In the genomic region with DNA sequence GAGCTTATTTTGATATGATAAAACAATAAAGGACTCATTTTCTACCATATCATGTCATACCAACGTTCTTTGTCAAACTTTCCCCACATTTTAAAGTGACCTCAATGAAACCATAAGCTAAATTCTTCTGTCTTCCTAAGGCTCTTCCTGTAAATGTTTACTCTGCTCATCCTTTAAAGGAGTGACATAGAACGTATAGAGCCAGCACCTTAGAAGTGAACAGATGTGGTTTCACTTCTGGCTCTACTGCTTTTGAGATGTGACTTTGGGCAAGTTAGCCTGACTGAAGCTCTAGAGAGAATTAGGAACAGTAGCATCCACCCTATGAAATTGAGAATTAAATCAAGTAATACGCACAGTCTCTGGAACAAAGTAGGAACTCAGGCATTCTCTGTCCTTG, we compare ENCODE assay signal across 14 cellular contexts. TPM values are rescaled to one million over a fixed set of nuclear protein-coding genes. Genes with fewer than 3 reads are reported as not detected.
DNase-seq lines count a peak whose midpoint lies in the region; ATAC-seq, FAIRE-seq and TF ChIP-seq lines count a peak whose summit lies in the region.
"Had no signal": no experiment of that assay in that cellular context is flagged by ENCODE, and none has a peak within 500 bp of the region (broad histone marks: within the 10 kb centered on the region; RNA-seq: fewer than 3 reads in every experiment).

No MANE protein-coding gene starts in this region.

- POLR2A ChIA-PET in activated CD8-positive, alpha-beta T cell treated with anti-CD3 and anti-CD28 coated beads, Interleukin-2, amount 10 ng/mL, durations not matched to agents 7 days and 5 days (lab: Charles Lee): interaction anchor here (0.6 to 2.2 kb wide), 5 partner anchors 17 to 639 kb away, joined by 3 to 6 read pairs (median 3); a partner anchor contains a TSS
- POLR2A ChIA-PET in HepG2 (lab: Yijun Ruan, JAX): interaction anchor here (0.7 to 1.1 kb wide), 2 partner anchors 37 to 145 kb away, joined by 3 to 4 read pairs; no protein-coding TSS in a partner anchor

- H3K4me3 Mint-ChIP-seq in stimulated activated naive CD8-positive, alpha-beta T cell treated with anti-CD3 and anti-CD28 coated beads, Interleukin-15, amount 100 ng/mL, for 72 hours: peak overlapping the region; percentile 41 to 63
- H3K4me3 Mint-ChIP-seq in activated CD8-positive, alpha-beta T cell treated with anti-CD3 and anti-CD28 coated beads, Interleukin-2, amount 10 ng/mL, durations not matched to agents 7 days and 5 days: no peak overlapping the region

- BruUV-seq in HepG2 (replicated peaks; lab: Mats Ljungman, UMichigan): no TSS peak

- FAIRE-seq in HepG2 (lab: Jason Lieb, UNC): peak; percentile 4

- no peak overlapping the region for H3K4me2 ChIP-seq in HepG2 (ENCODE audit: low read depth, low read length)

- H3K27me3 Mint-ChIP-seq in stimulated activated naive CD8-positive, alpha-beta T cell treated with anti-CD3 and anti-CD28 coated beads, Interleukin-15, amount 100 ng/mL, for 72 hours: no peaks in the 10 kb centered on the region
- no peaks in the 10 kb centered on the region for H3K27me3 Mint-ChIP-seq in activated CD8-positive, alpha-beta T cell treated with anti-CD3 and anti-CD28 coated beads, Interleukin-2, amount 10 ng/mL, durations not matched to agents 7 days and 5 days (ENCODE audit: low read depth)

- TF ChIP-seq EP300 in HepG2 (IDR thresholded peaks at IDR 0.05; ENCODE audit: low read depth in 2 of 2, low read length in 2 of 2) (no peak), HepG2 (CRISPR knock-in tag; IDR thresholded peaks at IDR 0.05; ENCODE audit: borderline replicate concordance) (no peak)

- no peaks in the 10 kb centered on the region for H3K79me2 ChIP-seq in HepG2 (ENCODE audit: insufficient read depth, low read length)

- no peak overlapping the region for H3K27ac ChIP-seq in HepG2 (ENCODE audit: extremely low read length, insufficient read depth, low read length)
- H3K27ac ChIP-seq: ascending aorta, suprapubic skin had no signal

- H3K36me3 Mint-ChIP-seq in activated CD8-positive, alpha-beta T cell treated with anti-CD3 and anti-CD28 coated beads, Interleukin-2, amount 10 ng/mL, durations not matched to agents 7 days and 5 days (ENCODE audit: low read depth): peaks cover 75% of the 10 kb centered on the region

- no peaks in the 10 kb centered on the region for H3K9me3 ChIP-seq in HepG2 (ENCODE audit: low read length)
- H3K9me3 ChIP-seq: ascending aorta, suprapubic skin had no signal

- H3K36me3 ChIP-seq in HepG2 (replicated peaks in 1 of 2; ENCODE audit: control insufficient read depth in 1 of 2, insufficient read depth in 2 of 2, low read length in 2 of 2): peaks cover 12 to 70% of the 10 kb centered on the region in 2 experiments

- peak; percentile 75 for ATAC-seq in stimulated activated naive CD8-positive, alpha-beta T cell treated with anti-CD3 and anti-CD28 coated beads, Interleukin-15, amount 100 ng/mL, for 72 hours
- no peak for ATAC-seq in stimulated activated naive CD8-positive, alpha-beta T cell treated with anti-CD3 and anti-CD28 coated beads, Interleukin-15, Interleukin-2, amounts not matched to agents 100 U/mL and 50 U/mL, for 24 hours
- peak; percentile 62 for ATAC-seq in activated CD8-positive, alpha-beta T cell treated with anti-CD3 and anti-CD28 coated beads, Interleukin-2, amount 10 ng/mL, durations not matched to agents 7 days and 5 days
- ATAC-seq in HepG2: no peak
- ATAC-seq in left lobe of liver: no peak
- ATAC-seq: sciatic nerve had no signal

- intact Hi-C loops in HepG2 (cut with micrococcal nuclease; ENCODE audit: unreplicated experiment): no loop called here

- peaks cover 12% of the 10 kb centered on the region; the same call in 1 of the 2 replicates for H3K4me1 ChIP-seq in HepG2 (ENCODE audit: insufficient read depth, low read length)
- H3K4me1 ChIP-seq: ascending aorta, suprapubic skin had no signal

- H3K9ac ChIP-seq in HepG2 (ENCODE audit: insufficient read depth, low read depth, low read length): no peak overlapping the region

- no peak overlapping the region for H2AFZ ChIP-seq in HepG2 (ENCODE audit: low read length)

- no peak overlapping the region for H3K4me3 ChIP-seq in HepG2 (replicated peaks in 1 of 3; ENCODE audit: insufficient read depth in 1 of 3, low read depth in 2 of 3, low read length in 3 of 3)
- H3K4me3 ChIP-seq: ascending aorta, suprapubic skin had no signal

- TF ChIP-seq CTCF in HepG2 (CRISPR knock-in tag; IDR thresholded peaks at IDR 0.05): no peak

- 94% methylated on average over 3 of the region's 3 CpGs for WGBS in HepG2 (ENCODE audit: low lambda C conversion rate)

- DNase-seq in stimulated activated naive CD8-positive, alpha-beta T cell treated with anti-CD3 and anti-CD28 coated beads, Interleukin-15, amount 100 ng/mL, for 72 hours: no peak
- no peak for DNase-seq in stimulated activated naive CD8-positive, alpha-beta T cell treated with anti-CD3 and anti-CD28 coated beads, Interleukin-15, Interleukin-2, amounts not matched to agents 100 U/mL and 50 U/mL, for 24 hours
- no peak for DNase-seq in activated CD8-positive, alpha-beta T cell treated with anti-CD3 and anti-CD28 coated beads, Interleukin-2, amount 10 ng/mL, durations not matched to agents 7 days and 5 days
- DNase-seq in HepG2 (ENCODE audit: low spot score) (no peak), SK-N-DZ (ENCODE audit: low spot score) (no peak), KBM-7 (no peak), NCI-H2196 treated with DMSO at 0.1 percent for 48 hours (lab: John Stamatoyannopoulos, UW; ENCODE audit: unreplicated experiment) (no peak), left lobe of liver (ENCODE audit: low spot score) (no peak)
- DNase-seq: IMR-90, NCI-H2081, NCI-H524 had no signal

- H3K27me3 ChIP-seq in HepG2 (ENCODE audit: control insufficient read depth in 1 of 2, insufficient read depth in 2 of 2, low read length in 2 of 2): no peaks in the 10 kb centered on the region
- H3K27me3 ChIP-seq: ascending aorta, suprapubic skin had no signal

- in situ Hi-C loops in HepG2 (cut with HindIII; ENCODE audit: extremely low pct_ligation_motif_present, low pct_unique_long_range_greater_than_20kb): no loop called here
- in situ Hi-C loops in KBM-7 (cut with MboI; ENCODE audit: low pct_unique_long_range_greater_than_20kb, low sequenced_read_pairs): no loop called here

- peak overlapping the region; percentile 99 to 100 for H3K27ac Mint-ChIP-seq in stimulated activated naive CD8-positive, alpha-beta T cell treated with anti-CD3 and anti-CD28 coated beads, Interleukin-15, amount 100 ng/mL, for 72 hours
- H3K27ac Mint-ChIP-seq in activated CD8-positive, alpha-beta T cell treated with anti-CD3 and anti-CD28 coated beads, Interleukin-2, amount 10 ng/mL, durations not matched to agents 7 days and 5 days: peak overlapping the region; percentile 58

- CTCF ChIA-PET in activated CD8-positive, alpha-beta T cell treated with anti-CD3 and anti-CD28 coated beads, Interleukin-2, amount 10 ng/mL, durations not matched to agents 7 days and 5 days (lab: Charles Lee): interaction anchor here (0.7 to 7.1 kb wide), 8 partner anchors 14 to 425 kb away, joined by 3 to 76 read pairs (median 4); a partner anchor contains a TSS
- CTCF ChIA-PET in HepG2 (lab: Yijun Ruan, JAX; ENCODE audit: low intra/inter-chr PET ratio, low total read pairs): no interaction called here

- H3K4me1 Mint-ChIP-seq in stimulated activated naive CD8-positive, alpha-beta T cell treated with anti-CD3 and anti-CD28 coated beads, Interleukin-15, amount 100 ng/mL, for 72 hours: peaks cover 43% of the 10 kb centered on the region
- peaks cover 38% of the 10 kb centered on the region for H3K4me1 Mint-ChIP-seq in activated CD8-positive, alpha-beta T cell treated with anti-CD3 and anti-CD28 coated beads, Interleukin-2, amount 10 ng/mL, durations not matched to agents 7 days and 5 days (ENCODE audit: low read depth)

- TF ChIP-seq RAD21 in HepG2 (CRISPR knock-in tag; IDR thresholded peaks at IDR 0.05): no peak

- H3K9me3 Mint-ChIP-seq in stimulated activated naive CD8-positive, alpha-beta T cell treated with anti-CD3 and anti-CD28 coated beads, Interleukin-15, amount 100 ng/mL, for 72 hours: no peaks in the 10 kb centered on the region
- H3K9me3 Mint-ChIP-seq in activated CD8-positive, alpha-beta T cell treated with anti-CD3 and anti-CD28 coated beads, Interleukin-2, amount 10 ng/mL, durations not matched to agents 7 days and 5 days (ENCODE audit: insufficient read depth): no peaks in the 10 kb centered on the region

- no peaks in the 10 kb centered on the region for H4K20me1 ChIP-seq in HepG2 (ENCODE audit: insufficient read depth, low read length)

- no peak for TF ChIP-seq POLR2A in HepG2 (IDR thresholded peaks at IDR 0.05; ENCODE audit: insufficient read depth in 1 of 2, low read depth in 2 of 2, low read length in 2 of 2)

RNA-seq across cellular contexts. Expression of a gene that starts 24.1 kb away (rescaled TPM):
- total RNA-seq in activated CD8-positive, alpha-beta T cell treated with anti-CD3 and anti-CD28 coated beads, Interleukin-2, amount 10 ng/mL, durations not matched to agents 7 days and 5 days: 10 to 100 TPM; 51.2 to 56.4 TPM
- total RNA-seq in HepG2 (2016; rRNA removed; fragmentation: Illumina TruSeq; extraction: Trizol) (73.0 and 99.7 TPM in 2 replicates), left lobe of liver (168 TPM)
- total RNA-seq in HepG2 (2016; cell fraction: cytosol; rRNA removed; fragmentation: Illumina TruSeq; extraction: Trizol; ENCODE audit: low read depth): 19.0 and 26.0 TPM in 2 replicates
- total RNA-seq in HepG2 (2016; cell fraction: insoluble cytoplasmic fraction; rRNA removed; fragmentation: Illumina TruSeq; extraction: Trizol): 71.3 and 99.4 TPM in 2 replicates
- total RNA-seq in HepG2 (2016; cell fraction: membrane; rRNA removed; fragmentation: Illumina TruSeq; extraction: Trizol): 25.2 and 29.6 TPM in 2 replicates
- 76.4 and 91.6 TPM in 2 replicates for total RNA-seq in HepG2 (2016; cell fraction: nucleus; rRNA removed; fragmentation: Illumina TruSeq; extraction: Trizol)
- polyA plus RNA-seq in HepG2 (2011; rRNA removed): 33.2 and 43.0 TPM in 2 replicates
- 14.1 and 24.4 TPM in 2 replicates for polyA plus RNA-seq in HepG2 (2011; cell fraction: cytosol; rRNA removed)
- polyA plus RNA-seq in HepG2 (2011; cell fraction: nucleus; rRNA removed): 12.1 and 18.4 TPM in 2 replicates
- polyA plus RNA-seq in HepG2 (2012): 46.5 and 59.9 TPM in 2 replicates
- 11.2 and 12.4 TPM in 2 replicates for polyA plus RNA-seq in HepG2 (2016; cell fraction: cytosol; fragmentation: Illumina TruSeq; extraction: Trizol; ENCODE audit: low read depth)
- 43.4 and 51.8 TPM in 2 replicates for polyA plus RNA-seq in HepG2 (2016; cell fraction: insoluble cytoplasmic fraction; fragmentation: Illumina TruSeq; extraction: Trizol; ENCODE audit: low read depth)
- 11.1 and 11.7 TPM in 2 replicates for polyA plus RNA-seq in HepG2 (2016; cell fraction: membrane; fragmentation: Illumina TruSeq; extraction: Trizol; ENCODE audit: low read depth)
- 92.7 and 95.6 TPM in 2 replicates for polyA plus RNA-seq in HepG2 (2016; cell fraction: nucleus; fragmentation: Illumina TruSeq; extraction: Trizol; ENCODE audit: insufficient read depth, low read depth)
- polyA minus RNA-seq in HepG2 (2011; rRNA and poly(A)+ RNA removed; ENCODE audit: low replicate concordance): 25.6 and 32.4 TPM in 2 replicates
- 42.9 and 70.5 TPM in 2 replicates for polyA minus RNA-seq in HepG2 (2011; cell fraction: cytosol; rRNA and poly(A)+ RNA removed)
- 27.7 and 36.6 TPM in 2 replicates for polyA minus RNA-seq in HepG2 (2011; cell fraction: nucleus; rRNA and poly(A)+ RNA removed)
- polyA plus RNA-seq in SK-N-DZ (2014; cell fraction: cytosol; rRNA removed): 23.9 and 27.0 TPM in 2 replicates
- polyA plus RNA-seq in SK-N-DZ (2014; cell fraction: nucleus; rRNA removed): 19.9 and 34.1 TPM in 2 replicates

RNA-seq across cellular contexts. Expression of a gene that starts 40.0 kb away (rescaled TPM):
- total RNA-seq in activated CD8-positive, alpha-beta T cell treated with anti-CD3 and anti-CD28 coated beads, Interleukin-2, amount 10 ng/mL, durations not matched to agents 7 days and 5 days: 10 to 100 TPM; 20.8 to 22.6 TPM
- 30.5 and 56.6 TPM in 2 replicates for total RNA-seq in HepG2 (2016; rRNA removed; fragmentation: Illumina TruSeq; extraction: Trizol)
- 8.6 and 10.2 TPM in 2 replicates for total RNA-seq in HepG2 (2016; cell fraction: cytosol; rRNA removed; fragmentation: Illumina TruSeq; extraction: Trizol; ENCODE audit: low read depth)
- total RNA-seq in HepG2 (2016; cell fraction: insoluble cytoplasmic fraction; rRNA removed; fragmentation: Illumina TruSeq; extraction: Trizol): 28.5 and 53.5 TPM in 2 replicates
- total RNA-seq in HepG2 (2016; cell fraction: membrane; rRNA removed; fragmentation: Illumina TruSeq; extraction: Trizol): 15.9 and 16.9 TPM in 2 replicates
- total RNA-seq in HepG2 (2016; cell fraction: nucleus; rRNA removed; fragmentation: Illumina TruSeq; extraction: Trizol): 30.3 and 31.4 TPM in 2 replicates
- 39.6 and 56.8 TPM in 2 replicates for polyA plus RNA-seq in HepG2 (2011; rRNA removed)
- 32.2 and 37.4 TPM in 2 replicates for polyA plus RNA-seq in HepG2 (2011; cell fraction: cytosol; rRNA removed)
- polyA plus RNA-seq in HepG2 (2011; cell fraction: nucleus; rRNA removed): 22.5 and 25.0 TPM in 2 replicates
- 21.7 and 26.9 TPM in 2 replicates for polyA plus RNA-seq in HepG2 (2012)
- polyA plus RNA-seq in HepG2 (2016; cell fraction: cytosol; fragmentation: Illumina TruSeq; extraction: Trizol; ENCODE audit: low read depth): 1.3 and 1.4 TPM in 2 replicates
- 44.8 and 45.8 TPM in 2 replicates for polyA plus RNA-seq in HepG2 (2016; cell fraction: insoluble cytoplasmic fraction; fragmentation: Illumina TruSeq; extraction: Trizol; ENCODE audit: low read depth)
- 4.6 and 6.1 TPM in 2 replicates for polyA plus RNA-seq in HepG2 (2016; cell fraction: membrane; fragmentation: Illumina TruSeq; extraction: Trizol; ENCODE audit: low read depth)
- polyA plus RNA-seq in HepG2 (2016; cell fraction: nucleus; fragmentation: Illumina TruSeq; extraction: Trizol; ENCODE audit: insufficient read depth, low read depth): 26.6 and 29.0 TPM in 2 replicates
- 36.1 and 80.0 TPM in 2 replicates for polyA minus RNA-seq in HepG2 (2011; rRNA and poly(A)+ RNA removed; ENCODE audit: low replicate concordance)
- polyA minus RNA-seq in HepG2 (2011; cell fraction: cytosol; rRNA and poly(A)+ RNA removed): 51.2 and 62.4 TPM in 2 replicates
- polyA minus RNA-seq in HepG2 (2011; cell fraction: nucleus; rRNA and poly(A)+ RNA removed): 61.9 and 65.6 TPM in 2 replicates
- 12.5 and 14.4 TPM in 2 replicates for polyA plus RNA-seq in SK-N-DZ (2014; cell fraction: cytosol; rRNA removed)
- 7.2 and 9.1 TPM in 2 replicates for polyA plus RNA-seq in SK-N-DZ (2014; cell fraction: nucleus; rRNA removed)
- total RNA-seq in left lobe of liver: 31.4 TPM

Comparison
In these comparisons a context has a peak if more than half of its experiments do, and no peak if none do; other contexts are left out.
1. ATAC-seq: peak in stimulated activated naive CD8-positive, alpha-beta T cell treated with anti-CD3 and anti-CD28 coated beads, Interleukin-15, amount 100 ng/mL, for 72 hours (single experiment) and activated CD8-positive, alpha-beta T cell treated with anti-CD3 and anti-CD28 coated beads, Interleukin-2, amount 10 ng/mL, durations not matched to agents 7 days and 5 days (single experiment); none in stimulated activated naive CD8-positive, alpha-beta T cell treated with anti-CD3 and anti-CD28 coated beads, Interleukin-15, Interleukin-2, amounts not matched to agents 100 U/mL and 50 U/mL, for 24 hours (single experiment), HepG2 (single experiment) and left lobe of liver (single experiment).